9 cellular contexts compared by ENCODE assay signal in the genomic region with DNA sequence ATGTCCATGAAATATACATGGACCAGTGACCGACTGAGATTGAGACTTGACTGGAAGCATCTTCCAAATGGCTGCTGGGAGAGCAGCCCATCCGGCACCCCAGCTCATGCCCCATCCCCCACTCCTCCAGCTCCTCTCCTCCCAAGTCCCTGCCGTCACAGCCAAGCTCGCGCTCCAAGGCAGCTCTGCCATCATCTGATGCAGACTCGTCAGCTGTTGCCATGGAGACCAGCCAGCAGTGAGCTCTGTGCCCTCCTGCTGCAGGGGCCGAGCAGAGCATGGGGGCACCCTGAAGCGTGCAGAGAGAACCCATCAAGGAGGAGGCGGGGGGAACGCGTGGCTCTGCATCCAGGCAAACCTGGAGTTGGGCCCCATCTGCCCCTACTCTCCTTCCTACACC.
DNase-seq lines count a peak whose midpoint lies in the region; ATAC-seq and TF ChIP-seq lines count a peak whose summit lies in the region.
"Had no signal": no experiment of that assay in that cellular context is flagged by ENCODE, and none has a peak within 500 bp of the region (broad histone marks: within the 10 kb centered on the region; RNA-seq: fewer than 3 reads in every experiment).

No MANE protein-coding gene starts in this region.

- H3K9me3 Mint-ChIP-seq in WTC11, result no peaks in the 10 kb centered on the region

- H3K36me3 ChIP-seq in BE2C, result no peaks in the 10 kb centered on the region

- no peak overlapping the region for H3K27ac Mint-ChIP-seq in WTC11

- H3K27me3 Mint-ChIP-seq in WTC11 (ENCODE audit: low read depth), result peaks cover 31% of the 10 kb centered on the region

- ATAC-seq in WTC11 (peak; percentile 54), GM18868 (IDR thresholded peaks at IDR 0.05; ENCODE audit: unreplicated experiment) (no peak), GM21367 (IDR thresholded peaks at IDR 0.05; ENCODE audit: unreplicated experiment) (no peak)

- H3K27me3 ChIP-seq in BE2C, result no peaks in the 10 kb centered on the region

- peak overlapping the region; percentile 7; the same call in 1 of the 2 replicates for H3K4me3 ChIP-seq in BE2C (ENCODE audit: low read depth, low read length)
- no peak overlapping the region for H3K4me3 ChIP-seq in Jurkat, Clone E6-1 (ENCODE audit: low read length)

- in situ Hi-C loops in ACHN (cut with HindIII; ENCODE audit: low pct_ligation_motif_present, low pct_unique_long_range_greater_than_20kb, low sequenced_read_pairs), result no loop called here

- no peaks in the 10 kb centered on the region for H3K36me3 Mint-ChIP-seq in WTC11

- DNase-seq in BE2C, result peak; percentile 95
- DNase-seq in Jurkat, Clone E6-1 (ENCODE audit: low read depth, low spot score), result peak; percentile 66
- peak; percentile 61 for DNase-seq in WTC11 (ENCODE audit: low spot score)
- DNase-seq in iPS DF 19.7 (ENCODE audit: low read depth, low spot score), result peak; percentile 42
- no peak for DNase-seq in ACHN
- no peak for DNase-seq in glomerular visceral epithelial cell (ENCODE audit: extremely low spot score)
- DNase-seq: SIG-M5 had no signal

- POLR2A ChIA-PET in WTC11 (lab: Charles Lee), result interaction anchor here (1.1 kb wide), 1 partner anchor 75 kb away, joined by 3 read pairs; a partner anchor contains a TSS

- H3K9me3 ChIP-seq in BE2C, result no peaks in the 10 kb centered on the region

- CTCF ChIA-PET in WTC11 (lab: Charles Lee), result interaction anchor here (1.4 kb wide), 1 partner anchor 8 kb away, joined by 18 read pairs; no protein-coding TSS in a partner anchor

- H3K4me3 Mint-ChIP-seq in WTC11, result no peak overlapping the region

- H3K4me1 ChIP-seq in BE2C, result peaks cover 51% of the 10 kb centered on the region

- peaks cover 36% of the 10 kb centered on the region for H3K4me1 Mint-ChIP-seq in WTC11

- TF ChIP-seq CTCF in BE2C (IDR thresholded peaks at IDR 0.05; ENCODE audit: low read depth, low read length), result no peak
- TF ChIP-seq CTCF in WTC11 (IDR thresholded peaks at IDR 0.05), result no peak

TF ChIP-seq in WTC11, 78 proteins besides CTCF, POLR2A, EP300 and RAD21 (continues in another document):
- TF ChIP-seq OVOL2 (CRISPR knock-in tag; IDR thresholded peaks at IDR 0.05; ENCODE audit: borderline replicate concordance), result no peak
- TF ChIP-seq NFATC4 (CRISPR knock-in tag; IDR thresholded peaks at IDR 0.05), result no peak
- no peak for TF ChIP-seq FOXP1 (CRISPR knock-in tag; IDR thresholded peaks at IDR 0.05; ENCODE audit: borderline replicate concordance)
- TF ChIP-seq, protein P1, sequence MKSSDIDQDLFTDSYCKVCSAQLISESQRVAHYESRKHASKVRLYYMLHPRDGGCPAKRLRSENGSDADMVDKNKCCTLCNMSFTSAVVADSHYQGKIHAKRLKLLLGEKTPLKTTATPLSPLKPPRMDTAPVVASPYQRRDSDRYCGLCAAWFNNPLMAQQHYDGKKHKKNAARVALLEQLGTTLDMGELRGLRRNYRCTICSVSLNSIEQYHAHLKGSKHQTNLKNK (CRISPR knock-in tag; IDR thresholded peaks at IDR 0.05), result no peak
- TF ChIP-seq, protein P2, sequence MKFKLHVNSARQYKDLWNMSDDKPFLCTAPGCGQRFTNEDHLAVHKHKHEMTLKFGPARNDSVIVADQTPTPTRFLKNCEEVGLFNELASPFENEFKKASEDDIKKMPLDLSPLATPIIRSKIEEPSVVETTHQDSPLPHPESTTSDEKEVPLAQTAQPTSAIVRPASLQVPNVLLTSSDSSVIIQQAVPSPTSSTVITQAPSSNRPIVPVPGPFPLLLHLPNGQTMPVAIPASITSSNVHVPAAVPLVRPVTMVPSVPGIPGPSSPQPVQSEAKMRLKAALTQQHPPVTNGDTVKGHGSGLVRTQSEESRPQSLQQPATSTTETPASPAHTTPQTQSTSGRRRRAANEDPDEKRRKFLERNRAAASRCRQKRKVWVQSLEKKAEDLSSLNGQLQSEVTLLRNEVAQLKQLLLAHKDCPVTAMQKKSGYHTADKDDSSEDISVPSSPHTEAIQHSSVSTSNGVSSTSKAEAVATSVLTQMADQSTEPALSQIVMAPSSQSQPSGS (CRISPR knock-in tag; IDR thresholded peaks at IDR 0.05; ENCODE audit: borderline replicate concordance, low read depth), result no peak
- no peak for TF ChIP-seq ETV6 (CRISPR knock-in tag; IDR thresholded peaks at IDR 0.05)
- TF ChIP-seq, protein P3, sequence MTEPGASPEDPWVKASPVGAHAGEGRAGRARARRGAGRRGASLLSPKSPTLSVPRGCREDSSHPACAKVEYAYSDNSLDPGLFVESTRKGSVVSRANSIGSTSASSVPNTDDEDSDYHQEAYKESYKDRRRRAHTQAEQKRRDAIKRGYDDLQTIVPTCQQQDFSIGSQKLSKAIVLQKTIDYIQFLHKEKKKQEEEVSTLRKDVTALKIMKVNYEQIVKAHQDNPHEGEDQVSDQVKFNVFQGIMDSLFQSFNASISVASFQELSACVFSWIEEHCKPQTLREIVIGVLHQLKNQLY (CRISPR knock-in tag; IDR thresholded peaks at IDR 0.05), result no peak
- no peak for TF ChIP-seq IRF2 (CRISPR knock-in tag; IDR thresholded peaks at IDR 0.05; ENCODE audit: borderline replicate concordance, low read depth)
- TF ChIP-seq ZNF263 (CRISPR knock-in tag; IDR thresholded peaks at IDR 0.05; ENCODE audit: low read depth), result no peak
- no peak for TF ChIP-seq JUN (CRISPR knock-in tag; IDR thresholded peaks at IDR 0.05)
- TF ChIP-seq ZNF423 (CRISPR knock-in tag; IDR thresholded peaks at IDR 0.05), result no peak
- TF ChIP-seq, protein P4, sequence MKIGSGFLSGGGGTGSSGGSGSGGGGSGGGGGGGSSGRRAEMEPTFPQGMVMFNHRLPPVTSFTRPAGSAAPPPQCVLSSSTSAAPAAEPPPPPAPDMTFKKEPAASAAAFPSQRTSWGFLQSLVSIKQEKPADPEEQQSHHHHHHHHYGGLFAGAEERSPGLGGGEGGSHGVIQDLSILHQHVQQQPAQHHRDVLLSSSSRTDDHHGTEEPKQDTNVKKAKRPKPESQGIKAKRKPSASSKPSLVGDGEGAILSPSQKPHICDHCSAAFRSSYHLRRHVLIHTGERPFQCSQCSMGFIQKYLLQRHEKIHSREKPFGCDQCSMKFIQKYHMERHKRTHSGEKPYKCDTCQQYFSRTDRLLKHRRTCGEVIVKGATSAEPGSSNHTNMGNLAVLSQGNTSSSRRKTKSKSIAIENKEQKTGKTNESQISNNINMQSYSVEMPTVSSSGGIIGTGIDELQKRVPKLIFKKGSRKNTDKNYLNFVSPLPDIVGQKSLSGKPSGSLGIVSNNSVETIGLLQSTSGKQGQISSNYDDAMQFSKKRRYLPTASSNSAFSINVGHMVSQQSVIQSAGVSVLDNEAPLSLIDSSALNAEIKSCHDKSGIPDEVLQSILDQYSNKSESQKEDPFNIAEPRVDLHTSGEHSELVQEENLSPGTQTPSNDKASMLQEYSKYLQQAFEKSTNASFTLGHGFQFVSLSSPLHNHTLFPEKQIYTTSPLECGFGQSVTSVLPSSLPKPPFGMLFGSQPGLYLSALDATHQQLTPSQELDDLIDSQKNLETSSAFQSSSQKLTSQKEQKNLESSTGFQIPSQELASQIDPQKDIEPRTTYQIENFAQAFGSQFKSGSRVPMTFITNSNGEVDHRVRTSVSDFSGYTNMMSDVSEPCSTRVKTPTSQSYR (CRISPR knock-in tag; IDR thresholded peaks at IDR 0.05), result no peak
- TF ChIP-seq, protein P5, sequence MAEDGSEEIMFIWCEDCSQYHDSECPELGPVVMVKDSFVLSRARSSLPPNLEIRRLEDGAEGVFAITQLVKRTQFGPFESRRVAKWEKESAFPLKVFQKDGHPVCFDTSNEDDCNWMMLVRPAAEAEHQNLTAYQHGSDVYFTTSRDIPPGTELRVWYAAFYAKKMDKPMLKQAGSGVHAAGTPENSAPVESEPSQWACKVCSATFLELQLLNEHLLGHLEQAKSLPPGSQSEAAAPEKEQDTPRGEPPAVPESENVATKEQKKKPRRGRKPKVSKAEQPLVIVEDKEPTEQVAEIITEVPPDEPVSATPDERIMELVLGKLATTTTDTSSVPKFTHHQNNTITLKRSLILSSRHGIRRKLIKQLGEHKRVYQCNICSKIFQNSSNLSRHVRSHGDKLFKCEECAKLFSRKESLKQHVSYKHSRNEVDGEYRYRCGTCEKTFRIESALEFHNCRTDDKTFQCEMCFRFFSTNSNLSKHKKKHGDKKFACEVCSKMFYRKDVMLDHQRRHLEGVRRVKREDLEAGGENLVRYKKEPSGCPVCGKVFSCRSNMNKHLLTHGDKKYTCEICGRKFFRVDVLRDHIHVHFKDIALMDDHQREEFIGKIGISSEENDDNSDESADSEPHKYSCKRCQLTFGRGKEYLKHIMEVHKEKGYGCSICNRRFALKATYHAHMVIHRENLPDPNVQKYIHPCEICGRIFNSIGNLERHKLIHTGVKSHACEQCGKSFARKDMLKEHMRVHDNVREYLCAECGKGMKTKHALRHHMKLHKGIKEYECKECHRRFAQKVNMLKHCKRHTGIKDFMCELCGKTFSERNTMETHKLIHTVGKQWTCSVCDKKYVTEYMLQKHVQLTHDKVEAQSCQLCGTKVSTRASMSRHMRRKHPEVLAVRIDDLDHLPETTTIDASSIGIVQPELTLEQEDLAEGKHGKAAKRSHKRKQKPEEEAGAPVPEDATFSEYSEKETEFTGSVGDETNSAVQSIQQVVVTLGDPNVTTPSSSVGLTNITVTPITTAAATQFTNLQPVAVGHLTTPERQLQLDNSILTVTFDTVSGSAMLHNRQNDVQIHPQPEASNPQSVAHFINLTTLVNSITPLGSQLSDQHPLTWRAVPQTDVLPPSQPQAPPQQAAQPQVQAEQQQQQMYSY (CRISPR knock-in tag; IDR thresholded peaks at IDR 0.05), result no peak
- TF ChIP-seq SMAD3 (CRISPR knock-in tag; IDR thresholded peaks at IDR 0.05; ENCODE audit: borderline replicate concordance), result no peak
- TF ChIP-seq, protein P6, sequence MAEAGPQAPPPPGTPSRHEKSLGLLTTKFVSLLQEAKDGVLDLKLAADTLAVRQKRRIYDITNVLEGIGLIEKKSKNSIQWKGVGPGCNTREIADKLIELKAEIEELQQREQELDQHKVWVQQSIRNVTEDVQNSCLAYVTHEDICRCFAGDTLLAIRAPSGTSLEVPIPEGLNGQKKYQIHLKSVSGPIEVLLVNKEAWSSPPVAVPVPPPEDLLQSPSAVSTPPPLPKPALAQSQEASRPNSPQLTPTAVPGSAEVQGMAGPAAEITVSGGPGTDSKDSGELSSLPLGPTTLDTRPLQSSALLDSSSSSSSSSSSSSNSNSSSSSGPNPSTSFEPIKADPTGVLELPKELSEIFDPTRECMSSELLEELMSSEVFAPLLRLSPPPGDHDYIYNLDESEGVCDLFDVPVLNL (CRISPR knock-in tag; IDR thresholded peaks at IDR 0.05; ENCODE audit: borderline replicate concordance, low read depth), result no peak
- TF ChIP-seq, protein P7, sequence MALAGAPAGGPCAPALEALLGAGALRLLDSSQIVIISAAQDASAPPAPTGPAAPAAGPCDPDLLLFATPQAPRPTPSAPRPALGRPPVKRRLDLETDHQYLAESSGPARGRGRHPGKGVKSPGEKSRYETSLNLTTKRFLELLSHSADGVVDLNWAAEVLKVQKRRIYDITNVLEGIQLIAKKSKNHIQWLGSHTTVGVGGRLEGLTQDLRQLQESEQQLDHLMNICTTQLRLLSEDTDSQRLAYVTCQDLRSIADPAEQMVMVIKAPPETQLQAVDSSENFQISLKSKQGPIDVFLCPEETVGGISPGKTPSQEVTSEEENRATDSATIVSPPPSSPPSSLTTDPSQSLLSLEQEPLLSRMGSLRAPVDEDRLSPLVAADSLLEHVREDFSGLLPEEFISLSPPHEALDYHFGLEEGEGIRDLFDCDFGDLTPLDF (CRISPR knock-in tag; IDR thresholded peaks at IDR 0.05), result no peak

Comparison
In these comparisons a context has a peak if more than half of its experiments do, and no peak if none do; other contexts are left out.
1. DNase-seq: peak in BE2C (single experiment), Jurkat, Clone E6-1 (single experiment), WTC11 (single experiment) and iPS DF 19.7 (single experiment); none in ACHN (single experiment) and glomerular visceral epithelial cell (single experiment).